ENCODE assay signal across 8 cellular contexts in genomic region chr1:213987876-213988638, GRCh38. TPM values are rescaled to one million over a fixed set of nuclear protein-coding genes. Genes with fewer than 3 reads are reported as not detected.
DNase-seq lines count a peak whose midpoint lies in the region; ATAC-seq and TF ChIP-seq lines count a peak whose summit lies in the region.

TSS of gene PROX1 (plus strand) at chr1:213987973. CDS start at chr1:213996536, 8,563 bp downstream.

- peak within 1 kb of the TSS; percentile 63 to 88 (median 79) for H3K4me2 ChIP-seq in BLaER1 treated with 17β-estradiol and CSF1 and Interleukin-3, amounts not matched to agents 10 nM and 100 nM

- no peaks in the 10 kb centered on the region for H3K36me3 ChIP-seq in BLaER1 treated with 17β-estradiol and CSF1 and Interleukin-3, amounts not matched to agents 10 nM and 100 nM
- H3K36me3 ChIP-seq in mucosa of stomach (ENCODE audit: control insufficient read depth, insufficient read depth, low read length), result no peaks in the 10 kb centered on the region

- TF ChIP-seq CTCF in fibroblast of mammary gland (conservative IDR thresholded peaks at IDR 0.05; ENCODE audit: control insufficient read depth, insufficient read depth, low read depth, low read length), result no peak

- H3K4me3 ChIP-seq in BLaER1 treated with 17β-estradiol and CSF1 and Interleukin-3, amounts not matched to agents 10 nM and 100 nM, result peak within 1 kb of the TSS; percentile 61 to 71 (median 65)
- peak within 1 kb of the TSS; percentile 63 for H3K4me3 ChIP-seq in fibroblast of mammary gland (ENCODE audit: control insufficient read depth, low read depth, low read length)
- peak within 1 kb of the TSS; percentile 22 for H3K4me3 ChIP-seq in mucosa of stomach (ENCODE audit: low read length)

- peaks cover 3 to 19% (median 13%) of the 10 kb centered on the region in 10 experiments; a peak in 16 of 20 replicates for H3K4me1 ChIP-seq in BLaER1 treated with 17β-estradiol and CSF1 and Interleukin-3, amounts not matched to agents 10 nM and 100 nM
- H3K4me1 ChIP-seq in mucosa of stomach (ENCODE audit: control insufficient read depth, insufficient read depth, low read length), result peaks cover 16% of the 10 kb centered on the region

- H3K4me3 Mint-ChIP-seq in activated T-helper 17 cell treated with anti-CD3 and anti-CD28 coated beads, Interleukin-2, amount 50 U/mL, for 72 hours, result peak within 1 kb of the TSS; percentile 74

- H3K9me3 Mint-ChIP-seq in activated T-helper 17 cell treated with anti-CD3 and anti-CD28 coated beads, Interleukin-2, amount 50 U/mL, for 72 hours, result no peaks in the 10 kb centered on the region

- peak; percentile 83 for DNase-seq in NCI-H524 treated with DMSO at 0.1 percent for 48 hours (lab: John Stamatoyannopoulos, UW)
- DNase-seq in fibroblast of mammary gland (ENCODE audit: low read depth), result peak; percentile 85

- peaks cover 8% of the 10 kb centered on the region for H3K36me3 Mint-ChIP-seq in activated T-helper 17 cell treated with anti-CD3 and anti-CD28 coated beads, Interleukin-2, amount 50 U/mL, for 72 hours (ENCODE audit: low read depth)

- ATAC-seq in GM19328 (IDR thresholded peaks at IDR 0.05; ENCODE audit: unreplicated experiment), result peak; percentile 64
- peak; percentile 88 for ATAC-seq in HG03439 (IDR thresholded peaks at IDR 0.05; ENCODE audit: unreplicated experiment)
- peak; percentile 74 for ATAC-seq in activated T-helper 17 cell treated with anti-CD3 and anti-CD28 coated beads, Interleukin-2, amount 50 U/mL, for 72 hours (replicated peaks)

- H3K9ac ChIP-seq in BLaER1 treated with 17β-estradiol and CSF1 and Interleukin-3, amounts not matched to agents 10 nM and 100 nM, result peak within 1 kb of the TSS; percentile 66 to 88 (median 75)
- peak within 1 kb of the TSS; percentile 56 for H3K9ac ChIP-seq in mucosa of stomach (ENCODE audit: low read length)

- peaks cover 15% of the 10 kb centered on the region for H3K4me1 Mint-ChIP-seq in activated T-helper 17 cell treated with anti-CD3 and anti-CD28 coated beads, Interleukin-2, amount 50 U/mL, for 72 hours

- H4K20me1 ChIP-seq in BLaER1 treated with 17β-estradiol and CSF1 and Interleukin-3, amounts not matched to agents 10 nM and 100 nM, result peaks cover 0 to 14% (median 0%) of the 10 kb centered on the region in 11 experiments; a peak in 3 of 22 replicates

- H3K9me3 ChIP-seq in BLaER1 treated with 17β-estradiol and CSF1 and Interleukin-3, amounts not matched to agents 10 nM and 100 nM (replicated peaks in 1 of 11), result peaks cover 18 to 32% (median 26%) of the 10 kb centered on the region in 11 experiments
- H3K9me3 ChIP-seq in mucosa of stomach (ENCODE audit: control insufficient read depth, low read length), result no peaks in the 10 kb centered on the region

- H3K27ac Mint-ChIP-seq in activated T-helper 17 cell treated with anti-CD3 and anti-CD28 coated beads, Interleukin-2, amount 50 U/mL, for 72 hours, result peak within 1 kb of the TSS; percentile 11

- peak within 1 kb of the TSS; percentile 33 to 88 (median 67); a peak in 20 of 22 replicates for H3K27ac ChIP-seq in BLaER1 treated with 17β-estradiol and CSF1 and Interleukin-3, amounts not matched to agents 10 nM and 100 nM
- peak within 1 kb of the TSS; percentile 84 for H3K27ac ChIP-seq in temporal lobe (ENCODE audit: low read depth, low read length)

- H3K27me3 ChIP-seq in BLaER1 treated with 17β-estradiol and CSF1 and Interleukin-3, amounts not matched to agents 10 nM and 100 nM, result peaks cover 40 to 48% (median 41%) of the 10 kb centered on the region in 11 experiments
- peaks cover 73% of the 10 kb centered on the region for H3K27me3 ChIP-seq in mucosa of stomach (ENCODE audit: control insufficient read depth, insufficient read depth, low read length)

- peaks cover 70% of the 10 kb centered on the region for H3K27me3 Mint-ChIP-seq in activated T-helper 17 cell treated with anti-CD3 and anti-CD28 coated beads, Interleukin-2, amount 50 U/mL, for 72 hours

RNA-seq across cellular contexts. Expression of gene PROX1, which starts in this region (rescaled TPM):
- total RNA-seq in activated T-helper 17 cell treated with anti-CD3 and anti-CD28 coated beads, Interleukin-2, amount 50 U/mL, for 72 hours, result under 1 TPM; 0.08 to 0.11 TPM
- 13.3 TPM for total RNA-seq in temporal lobe

Comparison
In these comparisons a context has a peak if more than half of its experiments do, and no peak if none do; other contexts are left out.
1. Peak in every context shown above with its lines: DNase-seq, ATAC-seq, H3K4me3 ChIP-seq and H3K27ac ChIP-seq.
2. RNA of gene PROX1 (total RNA-seq): 13.3 TPM in temporal lobe (single experiment); 0.08 to 0.11 TPM in activated T-helper 17 cell treated with anti-CD3 and anti-CD28 coated beads, Interleukin-2, amount 50 U/mL, for 72 hours; every median in the first group is over 10 times any median in the second.
3. Peak in ATAC-seq in activated T-helper 17 cell treated with anti-CD3 and anti-CD28 coated beads, Interleukin-2, amount 50 U/mL, for 72 hours; RNA of the gene not detected or under 1 TPM.